Comparison of ENCODE assay signal across 20 cellular contexts in the genomic region with DNA sequence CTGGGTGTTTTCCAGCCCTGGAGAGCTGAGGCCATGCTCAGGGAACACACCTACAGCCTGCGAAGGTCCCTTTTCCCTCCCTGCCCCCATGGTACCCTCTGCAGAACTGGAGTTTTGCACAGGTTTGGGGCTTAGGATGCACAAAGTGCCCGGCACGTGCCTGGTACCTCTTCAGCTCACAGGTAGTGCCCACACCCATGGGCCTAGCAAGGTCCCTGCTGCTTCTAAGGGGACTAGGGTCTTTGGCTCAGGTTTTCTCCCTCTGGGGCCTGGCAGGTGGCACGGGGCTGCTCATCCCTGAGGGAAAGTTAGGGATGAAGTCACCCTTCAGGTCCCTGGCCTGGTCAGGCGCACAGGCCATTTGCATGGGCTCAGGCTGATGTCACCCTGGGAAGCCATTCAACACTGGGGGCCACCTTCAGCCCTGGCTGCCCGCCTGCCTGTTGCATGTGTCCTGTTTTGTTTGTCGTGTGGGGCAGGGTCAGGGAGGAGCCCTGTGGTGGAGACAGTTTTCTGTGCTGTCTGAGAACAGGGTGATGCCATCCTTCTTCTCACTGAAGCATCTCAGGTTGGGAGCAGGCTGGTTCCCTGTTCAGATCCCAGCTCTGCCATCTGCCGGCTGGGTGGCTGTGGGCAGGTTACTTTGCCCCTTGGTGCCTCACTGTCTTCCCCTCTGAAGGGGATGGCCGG.
DNase-seq lines count a peak whose midpoint lies in the region; ATAC-seq and TF ChIP-seq lines count a peak whose summit lies in the region.
"Had no signal": no experiment of that assay in that cellular context is flagged by ENCODE, and none has a peak within 500 bp of the region (broad histone marks: within the 10 kb centered on the region; RNA-seq: fewer than 3 reads in every experiment).

No MANE protein-coding gene starts in this region.

- intact Hi-C loops in heart left ventricle (cut with DNase I) (no loop called here), left ventricle myocardium superior (cut with micrococcal nuclease) (no loop called here), body of pancreas (cut with DNase I) (no loop called here)

- H3K9me3 ChIP-seq in heart left ventricle (no peaks in the 10 kb centered on the region), body of pancreas (no peaks in the 10 kb centered on the region), upper lobe of left lung (no peaks in the 10 kb centered on the region)
- H3K9me3 ChIP-seq: Caco-2 had no signal

- no peak for TF ChIP-seq CTCF in heart left ventricle (IDR thresholded peaks at IDR 0.05)
- no peak for TF ChIP-seq CTCF in body of pancreas (IDR thresholded peaks at IDR 0.05)
- TF ChIP-seq CTCF in upper lobe of left lung (IDR thresholded peaks at IDR 0.05) = no peak

- H3K4me1 ChIP-seq in heart left ventricle (peaks cover 3 to 59% (median 23%) of the 10 kb centered on the region in 12 donors), body of pancreas (peaks cover 52% of the 10 kb centered on the region), upper lobe of left lung (peaks cover 51 to 80% (median 67%) of the 10 kb centered on the region in 4 donors)
- H3K4me1 ChIP-seq: Caco-2 had no signal

- TF ChIP-seq EP300 in upper lobe of left lung (IDR thresholded peaks at IDR 0.05) = no peak

- no peak for TF ChIP-seq POLR2A in heart left ventricle (IDR thresholded peaks at IDR 0.05)
- TF ChIP-seq POLR2A in body of pancreas (IDR thresholded peaks at IDR 0.05) = no peak
- TF ChIP-seq POLR2A in upper lobe of left lung (IDR thresholded peaks at IDR 0.05) = no peak

- peak in 1 of 4 donors; percentile 8 for ATAC-seq in heart left ventricle
- ATAC-seq in left ventricle myocardium superior = no peak
- peak; percentile 8 for ATAC-seq in body of pancreas
- ATAC-seq in left lobe of liver = peak; percentile 81
- ATAC-seq in upper lobe of left lung (ENCODE audit: low FRiP score in 2 of 2) = no peak
- no peak for ATAC-seq in GM18868 (IDR thresholded peaks at IDR 0.05; ENCODE audit: unreplicated experiment)
- no peak for ATAC-seq in GM19324 (IDR thresholded peaks at IDR 0.05; ENCODE audit: low FRiP score, unreplicated experiment)
- ATAC-seq: activated CD4-positive, alpha-beta T cell treated with anti-CD3 and anti-CD28 coated beads for 36 hours; SK-N-SH treated with all-trans-retinoic acid at 6 μM for 48 hours; stimulated activated naive B cell treated with anti-CD40 and anti-IgM and Interleukin-4, amounts not matched to agents 10 μg/mL and 1 μg/mL and 100 μg/mL, for 72 hours had no signal

- DNase-seq in heart left ventricle (no peak), left ventricle myocardium superior (no peak), body of pancreas (peak in 1 of 4 donors; percentile 16), left lobe of liver (ENCODE audit: low spot score) (peak; percentile 80), upper lobe of left lung (no peak), A172 (ENCODE audit: low spot score) (no peak)
- DNase-seq: activated CD4-positive, alpha-beta T cell treated with anti-CD3 and anti-CD28 coated beads for 36 hours; activated CD8-positive, alpha-beta memory T cell treated with anti-CD3 and anti-CD28 coated beads, Interleukin-2, amount 50 U/mL, for 4 hours; activated gamma-delta T cell treated with Interleukin-2 at 50 U/mL for 16 hours; Caco-2; GDM1; immature natural killer cell; NCI-H2029; NCI-H526; PC-9; stimulated activated naive B cell treated with anti-CD40 and anti-IgM and Interleukin-4, amounts not matched to agents 10 μg/mL and 1 μg/mL and 100 μg/mL, for 72 hours; T1000 had no signal

- H3K4me3 ChIP-seq in heart left ventricle = no peak overlapping the region
- H3K4me3 ChIP-seq in body of pancreas = no peak overlapping the region
- H3K4me3 ChIP-seq in upper lobe of left lung = no peak overlapping the region
- H3K4me3 ChIP-seq: PC-9 had no signal

- H3K27ac ChIP-seq in heart left ventricle (peak overlapping the region in 7 of 12 donors; percentile 6 to 61 (median 46)), body of pancreas (peak overlapping the region in 3 of 4 donors; percentile 48 to 75 (median 64)), upper lobe of left lung (peak overlapping the region; percentile 25 to 73 (median 72))
- H3K27ac ChIP-seq: PC-9 had no signal

- H3K36me3 ChIP-seq in heart left ventricle = no peaks in the 10 kb centered on the region
- H3K36me3 ChIP-seq in body of pancreas (replicated peaks in 1 of 2; ENCODE audit: insufficient read depth in 1 of 2, low read depth in 2 of 2) = peaks cover 0 to 1% of the 10 kb centered on the region in 2 donors
- H3K36me3 ChIP-seq in upper lobe of left lung = no peaks in the 10 kb centered on the region

- WGBS in heart left ventricle, 4 donors = 78 to 100% (median 83%) methylated on average over 3 to 9 of the region's 9 CpGs
- WGBS in body of pancreas, 2 donors = 80 to 81% methylated on average over 6 to 9 of the region's 9 CpGs
- WGBS in upper lobe of left lung, 2 donors = 73 to 83% methylated on average over 6 to 8 of the region's 9 CpGs

- H3K27me3 ChIP-seq in heart left ventricle = no peaks in the 10 kb centered on the region
- no peaks in the 10 kb centered on the region for H3K27me3 ChIP-seq in body of pancreas
- H3K27me3 ChIP-seq in upper lobe of left lung = no peaks in the 10 kb centered on the region

Comparison
In these comparisons a context has a peak if more than half of its experiments do, and no peak if none do; other contexts are left out.
1. ATAC-seq: peak in body of pancreas (single experiment) and left lobe of liver (single experiment); none in left ventricle myocardium superior (single experiment), upper lobe of left lung (0 of 2), GM18868 (single experiment) and GM19324 (single experiment).
2. Peak in every context shown above with its lines, with median percentiles within 50 percentile points of each other: H3K27ac ChIP-seq.